ENCODE assay signal across 1 cellular context in the genomic region with DNA sequence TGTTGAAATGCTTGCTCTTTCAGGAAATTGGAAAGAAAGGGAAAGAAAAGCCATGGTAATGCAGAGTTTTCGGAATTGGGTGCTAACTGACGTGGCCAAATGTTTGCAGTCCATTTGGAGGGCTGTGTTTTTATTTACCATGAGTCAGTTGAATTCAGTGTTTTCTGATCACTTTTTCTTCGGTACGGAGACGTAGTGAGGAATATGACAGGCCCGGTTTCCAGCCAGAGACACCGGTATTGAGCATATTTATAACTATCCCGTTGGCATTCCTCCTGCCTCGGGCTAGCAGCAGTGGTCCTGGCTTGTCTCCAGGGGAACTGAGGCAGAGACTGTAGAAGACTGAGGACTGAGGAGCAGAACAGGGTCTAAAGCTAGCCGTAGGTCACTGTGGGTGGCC.
TF ChIP-seq lines count a peak whose summit lies in the region.

No MANE protein-coding gene starts in this region.

TF ChIP-seq in K562, 482 proteins besides CTCF, POLR2A, EP300 and RAD21:
- TF ChIP-seq E2F8 (IDR thresholded peaks at IDR 0.05; ENCODE audit: low read depth, partially characterized antibody) (no peak), ZNF316 (IDR thresholded peaks at IDR 0.05) (no peak), ADNP (tag; IDR thresholded peaks at IDR 0.05) (no peak)
